ENCODE assay signal across 8 cellular contexts in genomic region chr18:21243041-21243431, GRCh38. TPM values are rescaled to one million over a fixed set of nuclear protein-coding genes. Genes with fewer than 3 reads are reported as not detected.
A peak's percentile ranks its signal among the peaks of the same experiment; 100 is the strongest.
DNase-seq lines count a peak whose midpoint lies in the region; ATAC-seq and TF ChIP-seq lines count a peak whose summit lies in the region.

No MANE protein-coding gene starts in this region.

- peaks cover 5 to 7% of the 10 kb centered on the region in 2 donors for H3K4me1 ChIP-seq in thyroid gland

- POLR2A ChIA-PET in activated CD4-positive, alpha-beta T cell treated with anti-CD3 and anti-CD28 coated beads for 36 hours (lab: Charles Lee) = no interaction called here

- H3K27ac ChIP-seq in thyroid gland = peak overlapping the region in 2 of 3 donors; percentile 80 to 88

- TF ChIP-seq CTCF in brain (conservative IDR thresholded peaks at IDR 0.05) = no peak
- no peak for TF ChIP-seq CTCF in thyroid gland (IDR thresholded peaks at IDR 0.05)

- intact Hi-C loops in activated CD4-positive, alpha-beta T cell treated with anti-CD3 and anti-CD28 coated beads for 36 hours (cut with DNase I, micrococcal nuclease) = loop anchor here in 1 of 2 experiments (5.0 to 10.0 kb wide), 3 partner anchors 52 to 924 kb away; partner anchors contain the start of genes GATA6 and ROCK1
- intact Hi-C loops in thyroid gland (cut with DNase I) = loop anchor here (10.0 kb wide), 1 partner anchor 132 kb away; no protein-coding TSS in a partner anchor

- 5 to 6% methylated on average over 20 to 21 of the region's 21 CpGs for WGBS in thyroid gland, 2 donors

- peaks cover 50% of the 10 kb centered on the region for H3K27me3 Mint-ChIP-seq in activated CD4-positive, alpha-beta T cell treated with anti-CD3 and anti-CD28 coated beads for 36 hours
- H3K27me3 Mint-ChIP-seq in brain = peaks cover 58% of the 10 kb centered on the region

- ATAC-seq in activated CD4-positive, alpha-beta T cell treated with anti-CD3 and anti-CD28 coated beads for 36 hours = no peak
- ATAC-seq in left lobe of liver = peak; percentile 10
- no peak for ATAC-seq in GM21529 (IDR thresholded peaks at IDR 0.05; ENCODE audit: unreplicated experiment)

- H3K36me3 ChIP-seq in thyroid gland = no peaks in the 10 kb centered on the region

- CTCF ChIA-PET in activated CD4-positive, alpha-beta T cell treated with anti-CD3 and anti-CD28 coated beads for 36 hours (lab: Charles Lee) = interaction anchor here (0.5 kb wide), 1 partner anchor 204 kb away, joined by 3 read pairs; no protein-coding TSS in a partner anchor

- peak in 1 of 2 donors; percentile 31 for TF ChIP-seq POLR2A in thyroid gland (IDR thresholded peaks at IDR 0.05)

- peak overlapping the region; percentile 33 for H3K4me3 Mint-ChIP-seq in activated CD4-positive, alpha-beta T cell treated with anti-CD3 and anti-CD28 coated beads for 36 hours
- H3K4me3 Mint-ChIP-seq in brain = peak overlapping the region; percentile 61 to 96 (median 91)

- H3K4me1 Mint-ChIP-seq in activated CD4-positive, alpha-beta T cell treated with anti-CD3 and anti-CD28 coated beads for 36 hours = peaks cover 5% of the 10 kb centered on the region
- H3K4me1 Mint-ChIP-seq in brain = peaks cover 24% of the 10 kb centered on the region

- H3K27ac Mint-ChIP-seq in activated CD4-positive, alpha-beta T cell treated with anti-CD3 and anti-CD28 coated beads for 36 hours = no peak overlapping the region
- H3K27ac Mint-ChIP-seq in brain = peak overlapping the region in 4 of 5 experiments; percentile 39 to 93 (median 84)

- no peaks in the 10 kb centered on the region for H3K9me3 Mint-ChIP-seq in activated CD4-positive, alpha-beta T cell treated with anti-CD3 and anti-CD28 coated beads for 36 hours (ENCODE audit: low read depth)
- peaks cover 0 to 2% (median 0%) of the 10 kb centered on the region in 5 experiments for H3K9me3 Mint-ChIP-seq in brain

- H3K27me3 ChIP-seq in thyroid gland = no peaks in the 10 kb centered on the region

- H3K4me3 ChIP-seq in thyroid gland (replicated peaks in 1 of 3) = peak overlapping the region; percentile 53 to 71 (median 63)

- H3K9me3 ChIP-seq in thyroid gland = no peaks in the 10 kb centered on the region

- DNase-seq in activated CD4-positive, alpha-beta T cell treated with anti-CD3 and anti-CD28 coated beads for 36 hours = peak; percentile 4
- DNase-seq in activated CD4-positive, alpha-beta T cell treated with anti-CD3 and anti-CD28 coated beads, Interleukin-2, amount 50 U/mL, for 4 hours = no peak
- DNase-seq in left lobe of liver (ENCODE audit: low spot score) (peak; percentile 51), thyroid gland (no peak), GF-D8 (lab: John Stamatoyannopoulos, UW) (no peak), NCI-H1436 treated with DMSO at 0.1 percent for 48 hours (lab: John Stamatoyannopoulos, UW) (no peak)

- no peaks in the 10 kb centered on the region for H3K36me3 Mint-ChIP-seq in activated CD4-positive, alpha-beta T cell treated with anti-CD3 and anti-CD28 coated beads for 36 hours (ENCODE audit: low read depth)
- no peaks in the 10 kb centered on the region for H3K36me3 Mint-ChIP-seq in brain

RNA-seq across cellular contexts. Expression of gene GREB1L, which starts 1.0 kb away (rescaled TPM):
- total RNA-seq in activated CD4-positive, alpha-beta T cell treated with anti-CD3 and anti-CD28 coated beads for 36 hours = not detected
- polyA plus RNA-seq in brain (ENCODE audit: insufficient read depth, low read depth, low replicate concordance) = 0.27 TPM
- total RNA-seq in left lobe of liver = 4.3 TPM
- total RNA-seq in thyroid gland = 10 to 100 TPM; 25.0 to 43.5 (median 31.8) TPM

Comparison
In these comparisons a context has a peak if more than half of its experiments do, and no peak if none do; other contexts are left out.
1. DNase-seq: peak in activated CD4-positive, alpha-beta T cell treated with anti-CD3 and anti-CD28 coated beads for 36 hours (single experiment) and left lobe of liver (single experiment); none in activated CD4-positive, alpha-beta T cell treated with anti-CD3 and anti-CD28 coated beads, Interleukin-2, amount 50 U/mL, for 4 hours (0 of 2), thyroid gland (0 of 2), GF-D8 (single experiment) and NCI-H1436 treated with DMSO at 0.1 percent for 48 hours (single experiment).